Comparison of ENCODE assay signal across 11 cellular contexts in genomic region chr15:68797589-68798377, GRCh38. TPM values are rescaled to one million over a fixed set of nuclear protein-coding genes. Genes with fewer than 3 reads are reported as not detected.
DNase-seq lines count a peak whose midpoint lies in the region; ATAC-seq and TF ChIP-seq lines count a peak whose summit lies in the region.
"Had no signal": no experiment of that assay in that cellular context is flagged by ENCODE, and none has a peak within 500 bp of the region (broad histone marks: within the 10 kb centered on the region; RNA-seq: fewer than 3 reads in every experiment).

No MANE protein-coding gene starts in this region.

- H3K4me3 Mint-ChIP-seq in activated CD8-positive, alpha-beta memory T cell treated with anti-CD3 and anti-CD28 coated beads, Interleukin-2, amount 10 ng/mL, durations not matched to agents 7 days and 5 days, result peak overlapping the region; percentile 54
- peak overlapping the region; percentile 63 for H3K4me3 Mint-ChIP-seq in activated naive CD8-positive, alpha-beta T cell treated with anti-CD3 and anti-CD28 coated beads, Interleukin-2, amount 10 ng/mL, durations not matched to agents 7 days and 5 days

- intact Hi-C loops in stomach (cut with DNase I; ENCODE audit: low total_unique reads), result no loop called here

- no peaks in the 10 kb centered on the region for H3K27me3 ChIP-seq in layer of hippocampus (ENCODE audit: control insufficient read depth, insufficient read depth, low read length)
- H3K27me3 ChIP-seq in stomach, result no peaks in the 10 kb centered on the region

- TF ChIP-seq EP300 in stomach (IDR thresholded peaks at IDR 0.05), result no peak

- H3K27ac ChIP-seq in layer of hippocampus (ENCODE audit: low read depth, low read length) (peak overlapping the region; percentile 97), stomach (peak overlapping the region in 3 of 5 donors; percentile 3 to 72 (median 5))

- H3K4me3 ChIP-seq in stomach, result no peak overlapping the region

- CTCF ChIA-PET in activated CD8-positive, alpha-beta memory T cell treated with anti-CD3 and anti-CD28 coated beads, Interleukin-2, amount 10 ng/mL, durations not matched to agents 7 days and 5 days (lab: Charles Lee), result interaction anchor here (0.8 to 3.3 kb wide), 5 partner anchors 14 to 78 kb away, joined by 3 to 15 read pairs (median 5); no protein-coding TSS in a partner anchor

- WGBS in stomach, 5 donors, result 64 to 72% (median 68%) methylated on average over 7 of the region's 7 CpGs

- no peaks in the 10 kb centered on the region for H3K36me3 ChIP-seq in stomach

- peaks cover 93% of the 10 kb centered on the region for H3K4me1 Mint-ChIP-seq in activated CD8-positive, alpha-beta memory T cell treated with anti-CD3 and anti-CD28 coated beads, Interleukin-2, amount 10 ng/mL, durations not matched to agents 7 days and 5 days
- H3K4me1 Mint-ChIP-seq in activated naive CD8-positive, alpha-beta T cell treated with anti-CD3 and anti-CD28 coated beads, Interleukin-2, amount 10 ng/mL, durations not matched to agents 7 days and 5 days, result peaks cover 73% of the 10 kb centered on the region

- no peaks in the 10 kb centered on the region for H3K27me3 Mint-ChIP-seq in activated CD8-positive, alpha-beta memory T cell treated with anti-CD3 and anti-CD28 coated beads, Interleukin-2, amount 10 ng/mL, durations not matched to agents 7 days and 5 days
- no peaks in the 10 kb centered on the region for H3K27me3 Mint-ChIP-seq in activated naive CD8-positive, alpha-beta T cell treated with anti-CD3 and anti-CD28 coated beads, Interleukin-2, amount 10 ng/mL, durations not matched to agents 7 days and 5 days

- peak overlapping the region; percentile 93 for H3K27ac Mint-ChIP-seq in activated CD8-positive, alpha-beta memory T cell treated with anti-CD3 and anti-CD28 coated beads, Interleukin-2, amount 10 ng/mL, durations not matched to agents 7 days and 5 days
- peak overlapping the region; percentile 62 for H3K27ac Mint-ChIP-seq in activated naive CD8-positive, alpha-beta T cell treated with anti-CD3 and anti-CD28 coated beads, Interleukin-2, amount 10 ng/mL, durations not matched to agents 7 days and 5 days

- no peak for TF ChIP-seq CTCF in stomach (IDR thresholded peaks at IDR 0.05)

- peak; percentile 72 for DNase-seq in activated CD8-positive, alpha-beta memory T cell treated with anti-CD3 and anti-CD28 coated beads, Interleukin-2, amount 10 ng/mL, durations not matched to agents 7 days and 5 days
- DNase-seq in activated CD8-positive, alpha-beta memory T cell treated with anti-CD3 and anti-CD28 coated beads, Interleukin-2, amount 50 U/mL, for 48 hours, result no peak
- no peak for DNase-seq in activated naive CD8-positive, alpha-beta T cell treated with anti-CD3 and anti-CD28 coated beads, Interleukin-2, amount 10 ng/mL, durations not matched to agents 7 days and 5 days
- DNase-seq in stomach (no peak), germinal center (ENCODE audit: low spot score) (no peak)
- DNase-seq: dermis blood vessel endothelial cell, NCI-H774 had no signal

- TF ChIP-seq POLR2A in stomach (IDR thresholded peaks at IDR 0.05), result no peak

- no peaks in the 10 kb centered on the region for H3K9me3 ChIP-seq in stomach

- H3K4me1 ChIP-seq in stomach, result peaks cover 58 to 95% (median 71%) of the 10 kb centered on the region in 4 donors

- H3K36me3 Mint-ChIP-seq in activated CD8-positive, alpha-beta memory T cell treated with anti-CD3 and anti-CD28 coated beads, Interleukin-2, amount 10 ng/mL, durations not matched to agents 7 days and 5 days, result peaks cover 17% of the 10 kb centered on the region
- peaks cover 5% of the 10 kb centered on the region for H3K36me3 Mint-ChIP-seq in activated naive CD8-positive, alpha-beta T cell treated with anti-CD3 and anti-CD28 coated beads, Interleukin-2, amount 10 ng/mL, durations not matched to agents 7 days and 5 days

- no peaks in the 10 kb centered on the region for H3K9me3 Mint-ChIP-seq in activated CD8-positive, alpha-beta memory T cell treated with anti-CD3 and anti-CD28 coated beads, Interleukin-2, amount 10 ng/mL, durations not matched to agents 7 days and 5 days (ENCODE audit: low read depth)
- H3K9me3 Mint-ChIP-seq in activated naive CD8-positive, alpha-beta T cell treated with anti-CD3 and anti-CD28 coated beads, Interleukin-2, amount 10 ng/mL, durations not matched to agents 7 days and 5 days, result no peaks in the 10 kb centered on the region

- POLR2A ChIA-PET in activated naive CD8-positive, alpha-beta T cell treated with anti-CD3 and anti-CD28 coated beads, Interleukin-2, amount 10 ng/mL, durations not matched to agents 7 days and 5 days (lab: Charles Lee), result interaction anchor here (1.0 to 2.4 kb wide), 4 partner anchors 9 to 25 kb away, joined by 3 to 17 read pairs (median 4); no protein-coding TSS in a partner anchor

- ATAC-seq in activated CD8-positive, alpha-beta memory T cell treated with anti-CD3 and anti-CD28 coated beads, Interleukin-2, amount 10 ng/mL, durations not matched to agents 7 days and 5 days, result peak; percentile 66
- peak; percentile 19 for ATAC-seq in activated naive CD8-positive, alpha-beta T cell treated with anti-CD3 and anti-CD28 coated beads, Interleukin-2, amount 10 ng/mL, durations not matched to agents 7 days and 5 days (ENCODE audit: low read depth)
- ATAC-seq in GM21381 (IDR thresholded peaks at IDR 0.05; ENCODE audit: unreplicated experiment), result no peak
- ATAC-seq in HG02588 (IDR thresholded peaks at IDR 0.05; ENCODE audit: unreplicated experiment), result no peak
- ATAC-seq: HCT116 had no signal

RNA-seq across cellular contexts. Expression of gene ANP32A, which starts 22.9 kb away (rescaled TPM):
- total RNA-seq in activated CD8-positive, alpha-beta memory T cell treated with anti-CD3 and anti-CD28 coated beads, Interleukin-2, amount 10 ng/mL, durations not matched to agents 7 days and 5 days, result 100 to 1,000 TPM; 196 to 320 TPM
- 100 to 1,000 TPM; 174 to 177 TPM for total RNA-seq in activated naive CD8-positive, alpha-beta T cell treated with anti-CD3 and anti-CD28 coated beads, Interleukin-2, amount 10 ng/mL, durations not matched to agents 7 days and 5 days
- 100 to 1,000 TPM in 1 of 5 donors, 10 to 100 TPM in 4; 34.4 to 112 (median 65.2) TPM for total RNA-seq in stomach
- polyA plus RNA-seq in stomach, result 10 to 100 TPM; 53.1 to 80.5 (median 72.2) TPM

Comparison
In these comparisons a context has a peak if more than half of its experiments do, and no peak if none do; other contexts are left out.
1. ATAC-seq: peak in activated CD8-positive, alpha-beta memory T cell treated with anti-CD3 and anti-CD28 coated beads, Interleukin-2, amount 10 ng/mL, durations not matched to agents 7 days and 5 days (single experiment) and activated naive CD8-positive, alpha-beta T cell treated with anti-CD3 and anti-CD28 coated beads, Interleukin-2, amount 10 ng/mL, durations not matched to agents 7 days and 5 days (single experiment); none in GM21381 (single experiment) and HG02588 (single experiment).